ENCODE assay signal across 8 cellular contexts in the genomic region with DNA sequence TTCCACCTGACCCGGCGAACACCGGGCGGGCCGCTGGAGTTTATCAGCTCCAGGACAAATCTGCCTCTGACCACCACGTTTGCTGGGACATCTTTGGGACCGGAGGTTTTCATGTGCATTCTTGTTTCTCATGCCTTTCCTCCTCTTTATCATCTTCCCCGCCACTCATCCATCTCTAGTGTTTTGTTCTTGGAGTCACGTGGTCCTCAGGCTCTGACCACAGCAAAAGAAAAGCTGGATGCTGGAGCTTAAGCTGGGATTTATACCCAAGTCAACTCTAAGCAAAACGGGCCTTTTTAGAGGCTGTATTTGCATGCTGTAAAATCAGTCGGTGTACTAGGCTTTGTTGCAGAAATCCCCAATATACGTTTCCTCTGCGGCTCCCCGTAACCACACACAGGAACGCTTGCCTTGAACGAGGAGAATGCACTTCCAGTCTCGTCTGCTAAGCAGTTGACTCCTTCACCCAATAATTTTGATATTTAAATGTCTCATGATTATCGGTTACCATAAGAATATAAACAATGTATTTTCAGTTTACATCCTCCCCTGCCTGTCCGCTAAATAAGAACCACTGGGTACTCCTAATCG. TPM values are rescaled to one million over a fixed set of nuclear protein-coding genes. Genes with fewer than 3 reads are reported as not detected.
DNase-seq lines count a peak whose midpoint lies in the region; ATAC-seq, FAIRE-seq and TF ChIP-seq lines count a peak whose summit lies in the region.

No MANE protein-coding gene starts in this region.

- no peak overlapping the region for H3K14ac ChIP-seq in H1 (ENCODE audit: insufficient read length)

- peak overlapping the region; percentile 88 for H3K27ac ChIP-seq in H1 (ENCODE audit: low read depth, low read length)

- H3K18ac ChIP-seq in H1 (ENCODE audit: extremely low read depth, low read length) = no peak overlapping the region

- TF ChIP-seq EP300 in H1 (IDR thresholded peaks at IDR 0.05; ENCODE audit: borderline replicate concordance in 1 of 2, low read depth in 2 of 2, low read length in 2 of 2) = no peak

- peaks cover 17% of the 10 kb centered on the region for H3K23me2 ChIP-seq in H1 (ENCODE audit: low read depth, low read length)

- H3K27ac Mint-ChIP-seq in activated naive CD4-positive, alpha-beta T cell treated with anti-CD3 and anti-CD28 coated beads for 36 hours = peak overlapping the region; percentile 98
- H3K27ac Mint-ChIP-seq in IgD-negative memory B cell = peak overlapping the region; percentile 94 to 98 (median 97)
- peak overlapping the region; percentile 98 for H3K27ac Mint-ChIP-seq in T-helper 17 cell

- DNase-seq in activated naive CD4-positive, alpha-beta T cell treated with anti-CD3 and anti-CD28 coated beads for 36 hours = peak; percentile 49
- no peak for DNase-seq in activated naive CD4-positive, alpha-beta T cell treated with anti-CD3 and anti-CD28 coated beads, Interleukin-2, amount 50 U/mL, for 16 hours
- DNase-seq in T-helper 17 cell (peak in 2 of 3 donors; percentile 33 to 44), H1 (ENCODE audit: low read depth in 1 of 2, low spot score in 2 of 2) (no peak), HTR-8/SVneo (ENCODE audit: insufficient read length, low spot score) (no peak)
- DNase-seq in activated CD4-positive, CD25-positive, alpha-beta regulatory T cell (lab: John Stamatoyannopoulos, UW) = no peak

- CTCF ChIA-PET in activated naive CD4-positive, alpha-beta T cell treated with anti-CD3 and anti-CD28 coated beads for 36 hours (lab: Charles Lee) = interaction anchor here (0.6 to 2.4 kb wide), 3 partner anchors 37 to 147 kb away, joined by 3 to 8 read pairs (median 4); no protein-coding TSS in a partner anchor
- CTCF ChIA-PET in H1 (lab: Charles Lee; ENCODE audit: partially characterized antibody) = interaction anchor here (0.9 to 1.6 kb wide), 3 partner anchors 129 to 298 kb away, joined by 3 to 4 read pairs (median 3); no protein-coding TSS in a partner anchor

- FAIRE-seq in H1 (lab: Jason Lieb, UNC) (no peak), HTR-8/SVneo (lab: Jason Lieb, UNC) (no peak)

- H3K4me1 Mint-ChIP-seq in activated naive CD4-positive, alpha-beta T cell treated with anti-CD3 and anti-CD28 coated beads for 36 hours (ENCODE audit: low read depth) = peaks cover 49% of the 10 kb centered on the region
- H3K4me1 Mint-ChIP-seq in IgD-negative memory B cell (peaks cover 22 to 36% (median 33%) of the 10 kb centered on the region in 3 donors), T-helper 17 cell (peaks cover 46% of the 10 kb centered on the region)

- WGBS in H1 (ENCODE audit: extremely low coverage in 1 of 2, insufficient coverage in 1 of 2, insufficient read length in 1 of 2, insufficient replicate concordance in 2 of 2, low coverage in 1 of 2, low lambda C conversion rate in 2 of 2, missing lambda C conversion rate in 1 of 2), 2 experiments = 2% methylated on average over 20 of the region's 20 CpGs; no CpG with 5 or more reads in 1 of the 2 experiments

- no peaks in the 10 kb centered on the region for H3K9me3 Mint-ChIP-seq in activated naive CD4-positive, alpha-beta T cell treated with anti-CD3 and anti-CD28 coated beads for 36 hours
- H3K9me3 Mint-ChIP-seq in IgD-negative memory B cell = no peaks in the 10 kb centered on the region

- no peak overlapping the region; the same call in 1 of the 2 replicates for H2AK5ac ChIP-seq in H1 (ENCODE audit: low read depth, low read length)

- H3K36me3 ChIP-seq in H1 (ENCODE audit: control insufficient read depth in 2 of 4, insufficient read depth in 4 of 4, low read length in 3 of 4) = peaks cover 31 to 56% (median 45%) of the 10 kb centered on the region in 4 experiments
- peaks cover 6% of the 10 kb centered on the region for H3K36me3 ChIP-seq in mucosa of stomach (ENCODE audit: control insufficient read depth, insufficient read depth, low read length)

- peak overlapping the region; percentile 2 for H3K56ac ChIP-seq in H1 (replicated peaks; ENCODE audit: insufficient read length, low read depth, low read length)

- no peaks in the 10 kb centered on the region for H3K27me3 ChIP-seq in H1 (replicated peaks in 1 of 4; ENCODE audit: control insufficient read depth in 3 of 4, extremely low read depth in 1 of 4, insufficient read depth in 3 of 4, low read length in 3 of 4)
- H3K27me3 ChIP-seq in mucosa of stomach (ENCODE audit: control insufficient read depth, insufficient read depth, low read length) = no peaks in the 10 kb centered on the region

- peak overlapping the region; percentile 88 to 97 for H3K4me2 ChIP-seq in H1 (ENCODE audit: insufficient read depth in 1 of 2, low read depth in 2 of 2, low read length in 2 of 2)

- H3K36me3 Mint-ChIP-seq in activated naive CD4-positive, alpha-beta T cell treated with anti-CD3 and anti-CD28 coated beads for 36 hours (ENCODE audit: low read depth) = peaks cover 43% of the 10 kb centered on the region
- H3K36me3 Mint-ChIP-seq in IgD-negative memory B cell (peaks cover 9% of the 10 kb centered on the region), T-helper 17 cell (ENCODE audit: low read depth) (peaks cover 3% of the 10 kb centered on the region)

- H3K4me3 Mint-ChIP-seq in activated naive CD4-positive, alpha-beta T cell treated with anti-CD3 and anti-CD28 coated beads for 36 hours = peak overlapping the region; percentile 99
- H3K4me3 Mint-ChIP-seq in IgD-negative memory B cell = peak overlapping the region; percentile 99 to 100 (median 99)
- peak overlapping the region; percentile 98 for H3K4me3 Mint-ChIP-seq in T-helper 17 cell

- TF ChIP-seq RAD21 in H1 (IDR thresholded peaks at IDR 0.05 in 1 of 2, conservative IDR thresholded peaks at IDR 0.05 in 1 of 2; ENCODE audit: low read depth in 2 of 2, low read length in 2 of 2) = no peak

- peak overlapping the region; percentile 87; the same call in 1 of the 2 replicates for H4K8ac ChIP-seq in H1 (ENCODE audit: extremely low read depth, insufficient read depth, low read length)

- H2BK20ac ChIP-seq in H1 (ENCODE audit: low read length) = no peak overlapping the region

- peaks cover 13 to 20% of the 10 kb centered on the region in 2 experiments for H4K20me1 ChIP-seq in H1 (replicated peaks in 1 of 2; ENCODE audit: control insufficient read depth in 1 of 2, insufficient read depth in 2 of 2, low read length in 2 of 2)

- peak overlapping the region; percentile 44 for H4K91ac ChIP-seq in H1 (replicated peaks; ENCODE audit: insufficient read length, low read length)

- no peaks in the 10 kb centered on the region for H3K9me3 ChIP-seq in T-helper 17 cell (ENCODE audit: control insufficient read depth, low read length, poor library complexity, severe bottlenecking)
- no peaks in the 10 kb centered on the region for H3K9me3 ChIP-seq in H1 (ENCODE audit: insufficient read depth in 2 of 2, low read depth in 1 of 2, low read length in 1 of 2)
- no peaks in the 10 kb centered on the region for H3K9me3 ChIP-seq in mucosa of stomach (ENCODE audit: control insufficient read depth, low read length)

- H3K4ac ChIP-seq in H1 (replicated peaks; ENCODE audit: insufficient read length, low read depth, low read length) = peak overlapping the region; percentile 9

- no peak for TF ChIP-seq POLR2A in H1 (IDR thresholded peaks at IDR 0.05; ENCODE audit: control extremely low read depth in 1 of 2, low read depth in 2 of 2, low read length in 2 of 2)

- no peak for TF ChIP-seq CTCF in H1 (IDR thresholded peaks at IDR 0.05; ENCODE audit: control extremely low read depth in 1 of 3, insufficient read depth in 1 of 3, low read depth in 1 of 3, low read length in 3 of 3)

- H2BK12ac ChIP-seq in H1 (ENCODE audit: low read depth, low read length) = no peak overlapping the region

- no peaks in the 10 kb centered on the region for H3K27me3 Mint-ChIP-seq in activated naive CD4-positive, alpha-beta T cell treated with anti-CD3 and anti-CD28 coated beads for 36 hours (ENCODE audit: low read depth)
- H3K27me3 Mint-ChIP-seq in IgD-negative memory B cell (no peaks in the 10 kb centered on the region), T-helper 17 cell (no peaks in the 10 kb centered on the region)

- ATAC-seq in T-helper 17 cell = peak; percentile 64

- H2BK5ac ChIP-seq in H1 (ENCODE audit: low read depth, low read length) = peak overlapping the region; percentile 61

- POLR2A ChIA-PET in H1 (lab: Charles Lee; ENCODE audit: partially characterized antibody) = interaction anchor here (0.7 to 2.7 kb wide), 14 partner anchors 9 to 392 kb away, joined by 3 to 12 read pairs (median 4); no protein-coding TSS in a partner anchor

- H3K4me3 ChIP-seq in H1 (ENCODE audit: extremely low read depth in 1 of 4, insufficient read depth in 2 of 4, low read depth in 3 of 4, low read length in 4 of 4) (peak overlapping the region; percentile 87 to 94 (median 93)), mucosa of stomach (ENCODE audit: low read length) (peak overlapping the region; percentile 80)

- H3K4me1 ChIP-seq in H1 (replicated peaks in 1 of 4; ENCODE audit: control insufficient read depth in 3 of 4, insufficient read depth in 4 of 4, low read length in 3 of 4) (peaks cover 0 to 7% (median 5%) of the 10 kb centered on the region in 4 experiments; a peak in 6 of 7 replicates), mucosa of stomach (ENCODE audit: control insufficient read depth, insufficient read depth, low read length) (peaks cover 12% of the 10 kb centered on the region)

- intact Hi-C loops in activated naive CD4-positive, alpha-beta T cell treated with anti-CD3 and anti-CD28 coated beads for 36 hours (cut with micrococcal nuclease) = loop anchor here (1.0 to 5.0 kb wide), 3 partner anchors 8 to 413 kb away; no protein-coding TSS in a partner anchor

- H3K23ac ChIP-seq in H1 (ENCODE audit: insufficient read length) = no peak overlapping the region

- no peak overlapping the region for H2BK120ac ChIP-seq in H1 (replicated peaks; ENCODE audit: low read depth, low read length)

- peak overlapping the region; percentile 18; the same call in 1 of the 2 replicates for H2AFZ ChIP-seq in H1 (ENCODE audit: low read length)

- H4K5ac ChIP-seq in H1 (ENCODE audit: insufficient read length, low read depth, low read length) = peak overlapping the region; percentile 89

- no peak overlapping the region for H2BK15ac ChIP-seq in H1 (ENCODE audit: low read length)

- H3K79me1 ChIP-seq in H1 (ENCODE audit: low read depth, low read length) = peaks cover 15% of the 10 kb centered on the region

- H3K79me2 ChIP-seq in H1 (ENCODE audit: control insufficient read depth in 1 of 2, insufficient read depth in 2 of 2, low read length in 2 of 2) = peaks cover 15 to 66% of the 10 kb centered on the region in 2 experiments

- H3K9ac ChIP-seq in H1 (replicated peaks in 1 of 4; ENCODE audit: extremely low read depth in 1 of 4, low read depth in 3 of 4, low read length in 3 of 4) (peak overlapping the region; percentile 58 to 94 (median 80)), mucosa of stomach (ENCODE audit: low read length) (peak overlapping the region; percentile 85)

RNA-seq across cellular contexts. Expression of gene NDUFS6, which starts 0.6 kb away (rescaled TPM):
- 10 to 100 TPM; 39.5 to 44.6 TPM for total RNA-seq in activated naive CD4-positive, alpha-beta T cell treated with anti-CD3 and anti-CD28 coated beads for 36 hours
- 66.5 TPM for polyA plus RNA-seq in IgD-negative memory B cell
- 10 to 100 TPM; 15.2 to 24.7 TPM for total RNA-seq in T-helper 17 cell
- 72.7 and 77.1 TPM in 2 replicates for total RNA-seq in H1 (2021; fragmentation: NEBNext Ultra II Directional; extraction: Animal tissue kit (Norgen Biotek cat#: 25700))
- 191 and 302 TPM in 2 replicates for polyA plus RNA-seq in H1 (2011; rRNA removed)
- polyA plus RNA-seq in H1 (2011; cell fraction: cytosol; rRNA removed) = 224 TPM
- 78.2 TPM for polyA plus RNA-seq in H1 (2011; cell fraction: nucleus; rRNA removed)
- polyA plus RNA-seq in H1 (2012, experiment 1 of 2) = 190 to 231 TPM (median 207 TPM) in 4 replicates
- 78.3 TPM for polyA plus RNA-seq in H1 (2012, experiment 2 of 2)
- 141 TPM for polyA plus RNA-seq in H1 (2013, experiment 1 of 2)
- 146 TPM for polyA plus RNA-seq in H1 (2013, experiment 2 of 2)
- 9.3 and 11.6 TPM in 2 replicates for polyA minus RNA-seq in H1 (2011; rRNA and poly(A)+ RNA removed)
- 55.8 TPM for polyA minus RNA-seq in H1 (2011; cell fraction: cytosol; rRNA and poly(A)+ RNA removed)
- 31.5 TPM for polyA minus RNA-seq in H1 (2011; cell fraction: nucleus; rRNA and poly(A)+ RNA removed)

RNA-seq across cellular contexts. Expression of gene MRPL36, which starts 0.9 kb away (rescaled TPM):
- 10 to 100 TPM; 60.7 to 63.4 TPM for total RNA-seq in activated naive CD4-positive, alpha-beta T cell treated with anti-CD3 and anti-CD28 coated beads for 36 hours
- polyA plus RNA-seq in IgD-negative memory B cell (66.9 TPM), H1 (2011; rRNA removed) (81.5 and 85.5 TPM in 2 replicates)
- 10 to 100 TPM; 12.3 to 17.7 TPM for total RNA-seq in T-helper 17 cell
- total RNA-seq in H1 (2021; fragmentation: NEBNext Ultra II Directional; extraction: Animal tissue kit (Norgen Biotek cat#: 25700)) = 56.3 and 66.3 TPM in 2 replicates
- 67.1 TPM for polyA plus RNA-seq in H1 (2011; cell fraction: cytosol; rRNA removed)
- polyA plus RNA-seq in H1 (2011; cell fraction: nucleus; rRNA removed) = 71.6 TPM
- polyA plus RNA-seq in H1 (2012, experiment 1 of 2) = 75.9 to 89.0 TPM (median 80.9 TPM) in 4 replicates
- polyA plus RNA-seq in H1 (2012, experiment 2 of 2) = 102 TPM
- polyA plus RNA-seq in H1 (2013, experiment 1 of 2) = 87.9 TPM
- 91.7 TPM for polyA plus RNA-seq in H1 (2013, experiment 2 of 2)
- 31.6 and 38.0 TPM in 2 replicates for polyA minus RNA-seq in H1 (2011; rRNA and poly(A)+ RNA removed)
- 32.5 TPM for polyA minus RNA-seq in H1 (2011; cell fraction: cytosol; rRNA and poly(A)+ RNA removed)
- 22.6 TPM for polyA minus RNA-seq in H1 (2011; cell fraction: nucleus; rRNA and poly(A)+ RNA removed)

Comparison
In these comparisons a context has a peak if more than half of its experiments do, and no peak if none do; other contexts are left out.
1. DNase-seq: peak in activated naive CD4-positive, alpha-beta T cell treated with anti-CD3 and anti-CD28 coated beads for 36 hours (single experiment) and T-helper 17 cell (2 of 3); none in activated naive CD4-positive, alpha-beta T cell treated with anti-CD3 and anti-CD28 coated beads, Interleukin-2, amount 50 U/mL, for 16 hours (single experiment), H1 (0 of 2), activated CD4-positive, CD25-positive, alpha-beta regulatory T cell (0 of 4) and HTR-8/SVneo (single experiment).
2. Peak in every context shown above with its lines, with median percentiles within 50 percentile points of each other: H3K27ac Mint-ChIP-seq and H3K4me3 Mint-ChIP-seq.